Comparison of ENCODE assay signal across 12 cellular contexts in the genomic region with DNA sequence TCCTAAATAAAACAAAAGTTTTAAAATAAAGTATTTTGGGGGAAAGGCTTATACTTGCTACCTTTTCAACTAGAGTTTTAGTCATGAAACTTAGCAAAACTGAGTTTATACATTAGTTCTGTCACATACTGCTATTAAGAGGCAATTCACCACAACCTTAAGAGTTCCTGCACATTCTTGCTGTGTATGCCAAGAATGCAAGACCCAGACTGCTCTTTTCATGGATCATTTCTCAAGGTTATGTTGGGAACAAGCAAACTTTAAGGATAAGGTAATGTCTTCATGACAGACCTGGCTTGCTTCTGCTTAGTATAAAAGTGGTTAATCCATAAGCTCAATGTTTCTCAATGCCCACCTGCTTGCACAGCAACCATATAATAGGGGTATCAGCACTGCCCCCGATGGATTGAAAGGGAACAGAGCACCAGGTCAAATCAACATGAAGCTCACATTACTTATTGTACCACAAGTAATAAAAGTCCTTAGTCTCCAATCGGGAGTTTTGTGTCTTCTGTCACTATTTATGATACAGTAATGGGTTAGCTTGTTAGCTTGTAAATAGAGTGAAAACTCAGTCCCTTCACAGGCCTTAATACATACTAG.
DNase-seq lines count a peak whose midpoint lies in the region; ATAC-seq and TF ChIP-seq lines count a peak whose summit lies in the region.
"Had no signal": no experiment of that assay in that cellular context is flagged by ENCODE, and none has a peak within 500 bp of the region (broad histone marks: within the 10 kb centered on the region; RNA-seq: fewer than 3 reads in every experiment).

No MANE protein-coding gene starts in this region.

- H3K4me3 Mint-ChIP-seq in MCF 10A (ENCODE audit: unreplicated experiment) (no peak overlapping the region), type B pancreatic cell (no peak overlapping the region)
- no peak overlapping the region for H3K4me3 Mint-ChIP-seq in CD4-positive, alpha-beta memory T cell

- H2AFZ ChIP-seq in OCI-LY3 (ENCODE audit: low read depth, low read length): no peak overlapping the region

- H3K27me3 ChIP-seq in breast epithelium (no peaks in the 10 kb centered on the region), OCI-LY3 (ENCODE audit: low read depth, low read length) (no peaks in the 10 kb centered on the region)
- no peaks in the 10 kb centered on the region for H3K27me3 ChIP-seq in CD4-positive, alpha-beta memory T cell (ENCODE audit: insufficient read depth, low read length)
- H3K27me3 ChIP-seq: thyroid gland had no signal

- no peak for TF ChIP-seq POLR2A in breast epithelium (IDR thresholded peaks at IDR 0.05)

- H3K27me3 Mint-ChIP-seq in MCF 10A (ENCODE audit: insufficient read depth, unreplicated experiment) (no peaks in the 10 kb centered on the region), type B pancreatic cell (no peaks in the 10 kb centered on the region)
- no peaks in the 10 kb centered on the region for H3K27me3 Mint-ChIP-seq in CD4-positive, alpha-beta memory T cell

- H3K36me3 ChIP-seq in breast epithelium (no peaks in the 10 kb centered on the region), OCI-LY3 (replicated peaks; ENCODE audit: low read depth, low read length) (no peaks in the 10 kb centered on the region)
- no peaks in the 10 kb centered on the region for H3K36me3 ChIP-seq in CD4-positive, alpha-beta memory T cell (ENCODE audit: insufficient read depth, low read length)
- H3K36me3 ChIP-seq: thyroid gland had no signal

- POLR2A ChIA-PET in MCF 10A (lab: Yijun Ruan, JAX): no interaction called here
- POLR2A ChIA-PET in CD4-positive, alpha-beta memory T cell (lab: Charles Lee; ENCODE audit: partially characterized antibody): interaction anchor here (1.8 kb wide), 1 partner anchor 67 kb away, joined by 7 read pairs; the partner anchor contains the start of gene KIF21A

- no peaks in the 10 kb centered on the region for H3K79me2 ChIP-seq in OCI-LY3 (ENCODE audit: low read length)

- no peaks in the 10 kb centered on the region for H3K36me3 Mint-ChIP-seq in MCF 10A (ENCODE audit: insufficient read depth, unreplicated experiment)
- no peaks in the 10 kb centered on the region for H3K36me3 Mint-ChIP-seq in type B pancreatic cell
- no peaks in the 10 kb centered on the region for H3K36me3 Mint-ChIP-seq in CD4-positive, alpha-beta memory T cell

- H3K27ac Mint-ChIP-seq in MCF 10A (ENCODE audit: low read depth, unreplicated experiment) (no peak overlapping the region), type B pancreatic cell (no peak overlapping the region)
- H3K27ac Mint-ChIP-seq in CD4-positive, alpha-beta memory T cell: peak overlapping the region in 1 of 7 donors; percentile 36

- no peak for TF ChIP-seq CTCF in MCF 10A (IDR thresholded peaks at IDR 0.05; ENCODE audit: unreplicated experiment)
- TF ChIP-seq CTCF in breast epithelium (IDR thresholded peaks at IDR 0.05): no peak
- 0 out of 2 replicates have a peak, but pooled peaks have one; percentile 11 for TF ChIP-seq CTCF in OCI-LY3 (IDR thresholded peaks at IDR 0.05; ENCODE audit: low read depth, low read length)
- TF ChIP-seq CTCF in epithelial cell of proximal tubule (conservative IDR thresholded peaks at IDR 0.05; ENCODE audit: low read depth, low read length): peak; percentile 23
- TF ChIP-seq CTCF in type B pancreatic cell (conservative IDR thresholded peaks at IDR 0.05): peak; percentile 41

- H3K9me3 Mint-ChIP-seq in MCF 10A (ENCODE audit: unreplicated experiment) (no peaks in the 10 kb centered on the region), type B pancreatic cell (peaks cover 11% of the 10 kb centered on the region)
- H3K9me3 Mint-ChIP-seq in CD4-positive, alpha-beta memory T cell: peaks cover 0 to 3% (median 0%) of the 10 kb centered on the region in 8 donors

- H4K20me1 ChIP-seq in OCI-LY3 (ENCODE audit: insufficient read depth, low read length): no peaks in the 10 kb centered on the region

- intact Hi-C loops in MCF 10A (cut with micrococcal nuclease): no loop called here
- intact Hi-C loops in breast epithelium (cut with DNase I; ENCODE audit: low total_unique reads): no loop called here
- intact Hi-C loops in CD4-positive, alpha-beta memory T cell (cut with micrococcal nuclease): no loop called here

- H3K4me3 ChIP-seq in breast epithelium (no peak overlapping the region), OCI-LY3 (ENCODE audit: low read length) (no peak overlapping the region), epithelial cell of proximal tubule (ENCODE audit: low read depth, low read length) (no peak overlapping the region)
- no peak overlapping the region for H3K4me3 ChIP-seq in CD4-positive, alpha-beta memory T cell (ENCODE audit: low read length in 2 of 2)
- H3K4me3 ChIP-seq: thyroid gland had no signal

- peaks cover 12% of the 10 kb centered on the region for H3K4me1 Mint-ChIP-seq in MCF 10A (ENCODE audit: insufficient read depth, unreplicated experiment)
- peaks cover 8% of the 10 kb centered on the region for H3K4me1 Mint-ChIP-seq in type B pancreatic cell (ENCODE audit: unreplicated experiment)
- H3K4me1 Mint-ChIP-seq in CD4-positive, alpha-beta memory T cell: peaks cover 14 to 29% (median 19%) of the 10 kb centered on the region in 4 donors

- DNase-seq in MCF 10A (ENCODE audit: unreplicated experiment): peak; percentile 11
- DNase-seq in breast epithelium (ENCODE audit: low spot score in 2 of 2): no peak
- peak; percentile 52 for DNase-seq in epithelial cell of proximal tubule (ENCODE audit: low read depth)
- DNase-seq in type B pancreatic cell (ENCODE audit: extremely low spot score, unreplicated experiment): no peak
- DNase-seq in NCI-H1417 (lab: John Stamatoyannopoulos, UW): no peak
- DNase-seq in CD4-positive, alpha-beta memory T cell: no peak
- DNase-seq: activated naive CD4-positive, alpha-beta T cell; DMS79; NCI-H2029 treated with DMSO at 0.1 percent for 48 hours; thyroid gland had no signal

- H3K4me2 ChIP-seq in OCI-LY3 (ENCODE audit: low read length): no peak overlapping the region

- H3K9me3 ChIP-seq in breast epithelium: no peaks in the 10 kb centered on the region
- no peaks in the 10 kb centered on the region for H3K9me3 ChIP-seq in OCI-LY3 (ENCODE audit: insufficient read depth, low read length)
- H3K9me3 ChIP-seq in CD4-positive, alpha-beta memory T cell (ENCODE audit: control insufficient read depth in 1 of 2, low read length in 2 of 2): no peaks in the 10 kb centered on the region
- H3K9me3 ChIP-seq: thyroid gland had no signal

- BruUV-seq in MCF 10A (replicated peaks; lab: Mats Ljungman, UMichigan): no TSS peak

- H3K4me1 ChIP-seq in breast epithelium: no peaks in the 10 kb centered on the region
- H3K4me1 ChIP-seq in OCI-LY3 (ENCODE audit: low read length): peaks cover 33% of the 10 kb centered on the region
- H3K4me1 ChIP-seq in CD4-positive, alpha-beta memory T cell (ENCODE audit: insufficient read depth, low read length): peaks cover 14% of the 10 kb centered on the region

- no peak overlapping the region for H3K9ac ChIP-seq in OCI-LY3 (ENCODE audit: low read length)

- H3K27ac ChIP-seq in breast epithelium (no peak overlapping the region), OCI-LY3 (ENCODE audit: low read length) (no peak overlapping the region)
- H3K27ac ChIP-seq in CD4-positive, alpha-beta memory T cell (ENCODE audit: low read depth, low read length): no peak overlapping the region
- H3K27ac ChIP-seq: thyroid gland had no signal

- CTCF ChIA-PET in MCF 10A (lab: Yijun Ruan, JAX): no interaction called here
- CTCF ChIA-PET in CD4-positive, alpha-beta memory T cell (lab: Charles Lee; ENCODE audit: partially characterized antibody): interaction anchor here (1.3 to 2.0 kb wide), 3 partner anchors 36 to 68 kb away, joined by 6 to 8 read pairs (median 7); partner anchors contain the start of gene KIF21A

- ATAC-seq in GM18519 (IDR thresholded peaks at IDR 0.05; ENCODE audit: low FRiP score, unreplicated experiment): no peak

Comparison
In these comparisons a context has a peak if more than half of its experiments do, and no peak if none do; other contexts are left out.
1. DNase-seq: peak in MCF 10A (single experiment) and epithelial cell of proximal tubule (single experiment); none in breast epithelium (0 of 2), type B pancreatic cell (single experiment), NCI-H1417 (0 of 3) and CD4-positive, alpha-beta memory T cell (0 of 5).
2. CTCF ChIP-seq: peak in OCI-LY3 (single experiment), epithelial cell of proximal tubule (single experiment) and type B pancreatic cell (single experiment); none in MCF 10A (single experiment) and breast epithelium (0 of 3).